29 cellular contexts compared by ENCODE assay signal in the genomic region with DNA sequence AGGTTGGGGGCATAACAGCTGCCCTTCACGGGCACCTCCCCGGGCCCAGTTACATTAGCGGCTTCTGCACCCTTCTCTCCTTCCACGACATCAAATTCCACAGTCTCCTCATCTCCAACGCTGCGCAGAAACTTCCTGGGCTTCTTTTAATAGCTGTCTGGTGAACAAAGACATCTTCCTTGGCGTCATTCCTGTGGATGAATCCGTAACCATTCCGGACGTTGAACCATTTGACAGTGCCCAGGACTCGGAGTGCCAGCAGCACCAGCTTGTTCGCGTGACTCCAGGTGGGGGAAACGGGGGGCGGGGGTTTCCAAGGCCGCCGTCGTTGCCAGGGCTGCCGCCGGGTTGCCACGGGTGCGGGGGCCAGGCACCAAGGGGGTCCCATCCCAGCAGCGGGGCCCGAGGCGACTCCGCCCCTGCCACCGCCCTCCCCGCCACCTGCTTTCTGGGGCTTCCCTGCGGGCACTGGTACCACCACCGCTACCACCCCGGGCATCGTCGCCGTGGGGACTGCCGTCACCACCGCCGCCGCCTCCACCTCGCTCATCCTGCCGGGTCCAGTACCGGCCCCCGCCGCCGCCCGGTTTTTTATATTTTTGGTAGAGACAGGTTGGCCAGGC. TPM values are rescaled to one million over a fixed set of nuclear protein-coding genes. Genes with fewer than 3 reads are reported as not detected.
DNase-seq lines count a peak whose midpoint lies in the region; ATAC-seq, FAIRE-seq and TF ChIP-seq lines count a peak whose summit lies in the region.
"Had no signal": no experiment of that assay in that cellular context is flagged by ENCODE, and none has a peak within 500 bp of the region (broad histone marks: within the 10 kb centered on the region; RNA-seq: fewer than 3 reads in every experiment).

No MANE protein-coding gene starts in this region.

- H3K4ac ChIP-seq in neuronal stem cell (ENCODE audit: low read length): no peak overlapping the region

- H4K8ac ChIP-seq in neuronal stem cell (ENCODE audit: low read depth, low read length): no peak overlapping the region

- no peak overlapping the region for H2BK12ac ChIP-seq in neuronal stem cell (ENCODE audit: low read length)

- no peak for TF ChIP-seq POLR2A in H54 (IDR thresholded peaks at IDR 0.05; ENCODE audit: low read depth, low read length)

- H3K36me3 ChIP-seq in ectodermal cell (ENCODE audit: control insufficient read depth, insufficient read depth, low read length) (peaks cover 30% of the 10 kb centered on the region), neuronal stem cell (replicated peaks in 1 of 2; ENCODE audit: control insufficient read depth in 2 of 2, insufficient read depth in 2 of 2, low read length in 2 of 2) (peaks cover 37 to 88% of the 10 kb centered on the region in 2 donors)

- H2BK120ac ChIP-seq in neuronal stem cell (ENCODE audit: low read depth, low read length): no peak overlapping the region

- no peak overlapping the region for H3K4me3 ChIP-seq in ectodermal cell (ENCODE audit: insufficient read depth, low read depth, low read length)
- no peak overlapping the region for H3K4me3 ChIP-seq in neuronal stem cell (ENCODE audit: low read length in 2 of 2)
- H3K4me3 ChIP-seq: GM12878, GM23248 had no signal

- H3K9ac ChIP-seq in neuronal stem cell (ENCODE audit: low read depth, low read length, poor library complexity): peak overlapping the region; percentile 56
- H3K9ac ChIP-seq: GM23248 had no signal

- no peak overlapping the region for H2AK5ac ChIP-seq in neuronal stem cell (ENCODE audit: low read depth, low read length)

- no peak overlapping the region for H4K91ac ChIP-seq in neuronal stem cell (ENCODE audit: low read depth, low read length, poor library complexity)

- no peak overlapping the region for H2AFZ ChIP-seq in neuronal stem cell (ENCODE audit: low read length)
- H2AFZ ChIP-seq: GM23248 had no signal

- H3K14ac ChIP-seq in neuronal stem cell (ENCODE audit: low read length): no peak overlapping the region

- H3K27ac ChIP-seq in adipose tissue (ENCODE audit: low read depth, low read length) (peak overlapping the region; percentile 9), ectodermal cell (ENCODE audit: insufficient read depth, low read depth, low read length, poor library complexity, severe bottlenecking) (peak overlapping the region; percentile 44), neuronal stem cell (replicated peaks; ENCODE audit: low read length) (no peak overlapping the region), temporal lobe (ENCODE audit: low read depth, low read length) (peak overlapping the region; percentile 36)
- H3K27ac ChIP-seq: GM23248 had no signal

- H3K4me1 ChIP-seq in ectodermal cell (ENCODE audit: control insufficient read depth, insufficient read depth, low read length): peaks cover 76% of the 10 kb centered on the region
- H3K4me1 ChIP-seq in neuronal stem cell (ENCODE audit: control insufficient read depth in 2 of 2, insufficient read depth in 1 of 2, low read depth in 1 of 2, low read length in 2 of 2): peaks cover 35 to 54% of the 10 kb centered on the region in 2 donors

- CTCF ChIA-PET in activated CD8-positive, alpha-beta memory T cell treated with anti-CD3 and anti-CD28 coated beads, Interleukin-2, amount 10 ng/mL, durations not matched to agents 7 days and 5 days (lab: Charles Lee): no interaction called here

- H3K4me1 Mint-ChIP-seq in activated CD8-positive, alpha-beta memory T cell treated with anti-CD3 and anti-CD28 coated beads, Interleukin-2, amount 10 ng/mL, durations not matched to agents 7 days and 5 days: no peaks in the 10 kb centered on the region
- H3K4me1 Mint-ChIP-seq: activated naive CD8-positive, alpha-beta T cell treated with anti-CD3 and anti-CD28 coated beads, Interleukin-2, amount 10 ng/mL, durations not matched to agents 7 days and 5 days had no signal

- DNase-seq in neuronal stem cell (ENCODE audit: low spot score): no peak
- no peak for DNase-seq in H54 (ENCODE audit: insufficient read length, low spot score)
- DNase-seq in activated CD8-positive, alpha-beta memory T cell treated with anti-CD3 and anti-CD28 coated beads, Interleukin-2, amount 10 ng/mL, durations not matched to agents 7 days and 5 days: no peak
- no peak for DNase-seq in GDM1 (lab: John Stamatoyannopoulos, UW)
- DNase-seq: activated CD4-positive, CD25-positive, alpha-beta regulatory T cell treated with anti-CD3 and anti-CD28 coated beads, Interleukin-2, amount 50 U/mL, for 72 hours; activated CD8-positive, alpha-beta T cell treated with anti-CD3 and anti-CD28 coated beads, Interleukin-2, amount 10 ng/mL, durations not matched to agents 7 days and 5 days; activated effector memory CD4-positive, alpha-beta T cell treated with anti-CD3 and anti-CD28 coated beads, Interleukin-2, amount 50 U/mL, for 16 hours; activated naive CD8-positive, alpha-beta T cell treated with anti-CD3 and anti-CD28 coated beads, Interleukin-2, amount 10 ng/mL, durations not matched to agents 7 days and 5 days; activated T-cell treated with anti-CD3 and anti-CD28 coated beads for 4 hours; cerebellar nuclear complex; effector CD4-positive, alpha-beta T cell; GM23248; Kasumi-1; MV-4-11; NCI-H146; NCI-H446 treated with DMSO at 0.1 percent for 48 hours; T-helper 2 cell had no signal

- no peak overlapping the region for H3K18ac ChIP-seq in neuronal stem cell (ENCODE audit: low read length)

- no peak overlapping the region for H2BK5ac ChIP-seq in neuronal stem cell (ENCODE audit: low read length)

- H3K9me3 Mint-ChIP-seq in activated CD8-positive, alpha-beta memory T cell treated with anti-CD3 and anti-CD28 coated beads, Interleukin-2, amount 10 ng/mL, durations not matched to agents 7 days and 5 days (ENCODE audit: low read depth): no peaks in the 10 kb centered on the region
- H3K9me3 Mint-ChIP-seq: activated naive CD8-positive, alpha-beta T cell treated with anti-CD3 and anti-CD28 coated beads, Interleukin-2, amount 10 ng/mL, durations not matched to agents 7 days and 5 days; CD14-positive monocyte; stimulated activated naive CD8-positive, alpha-beta T cell treated with anti-CD3 and anti-CD28 coated beads, Interleukin-15, Interleukin-2, amounts not matched to agents 100 ng/mL and 50 ng/mL, for 24 hours had no signal

- H3K27ac Mint-ChIP-seq in activated CD8-positive, alpha-beta memory T cell treated with anti-CD3 and anti-CD28 coated beads, Interleukin-2, amount 10 ng/mL, durations not matched to agents 7 days and 5 days: no peak overlapping the region
- H3K27ac Mint-ChIP-seq: activated CD8-positive, alpha-beta T cell treated with anti-CD3 and anti-CD28 coated beads, Interleukin-2, amount 10 ng/mL, durations not matched to agents 7 days and 5 days; activated naive CD8-positive, alpha-beta T cell treated with anti-CD3 and anti-CD28 coated beads, Interleukin-2, amount 10 ng/mL, durations not matched to agents 7 days and 5 days; CD14-positive monocyte; stimulated activated naive CD8-positive, alpha-beta T cell treated with anti-CD3 and anti-CD28 coated beads, Interleukin-15, Interleukin-2, amounts not matched to agents 100 ng/mL and 50 ng/mL, for 24 hours had no signal

- H2BK15ac ChIP-seq in neuronal stem cell (ENCODE audit: low read length): no peak overlapping the region

- no peak for ATAC-seq in activated CD8-positive, alpha-beta memory T cell treated with anti-CD3 and anti-CD28 coated beads, Interleukin-2, amount 10 ng/mL, durations not matched to agents 7 days and 5 days
- ATAC-seq: activated CD8-positive, alpha-beta T cell treated with anti-CD3 and anti-CD28 coated beads, Interleukin-2, amount 10 ng/mL, durations not matched to agents 7 days and 5 days; GM12878; HepG2; SK-N-SH treated with all-trans-retinoic acid at 6 μM for 48 hours had no signal

- H3K27me3 ChIP-seq in ectodermal cell (ENCODE audit: control insufficient read depth, insufficient read depth, low read length, poor library complexity, severe bottlenecking) (no peaks in the 10 kb centered on the region), neuronal stem cell (ENCODE audit: control insufficient read depth in 3 of 3, insufficient read depth in 3 of 3, low read depth in 1 of 3, low read length in 3 of 3) (no peaks in the 10 kb centered on the region)

- peaks cover 16% of the 10 kb centered on the region for H3K79me1 ChIP-seq in neuronal stem cell (ENCODE audit: low read depth, low read length)

- H3K4me3 Mint-ChIP-seq in activated CD8-positive, alpha-beta memory T cell treated with anti-CD3 and anti-CD28 coated beads, Interleukin-2, amount 10 ng/mL, durations not matched to agents 7 days and 5 days: no peak overlapping the region
- H3K4me3 Mint-ChIP-seq: activated CD8-positive, alpha-beta T cell treated with anti-CD3 and anti-CD28 coated beads, Interleukin-2, amount 10 ng/mL, durations not matched to agents 7 days and 5 days; activated naive CD8-positive, alpha-beta T cell treated with anti-CD3 and anti-CD28 coated beads, Interleukin-2, amount 10 ng/mL, durations not matched to agents 7 days and 5 days; CD14-positive monocyte; stimulated activated naive CD8-positive, alpha-beta T cell treated with anti-CD3 and anti-CD28 coated beads, Interleukin-15, Interleukin-2, amounts not matched to agents 100 ng/mL and 50 ng/mL, for 24 hours had no signal

- H3K36me3 Mint-ChIP-seq in activated CD8-positive, alpha-beta memory T cell treated with anti-CD3 and anti-CD28 coated beads, Interleukin-2, amount 10 ng/mL, durations not matched to agents 7 days and 5 days: no peaks in the 10 kb centered on the region
- H3K36me3 Mint-ChIP-seq: activated naive CD8-positive, alpha-beta T cell treated with anti-CD3 and anti-CD28 coated beads, Interleukin-2, amount 10 ng/mL, durations not matched to agents 7 days and 5 days; CD14-positive monocyte had no signal

- no peak overlapping the region for H3K4me2 ChIP-seq in neuronal stem cell (ENCODE audit: insufficient read depth, low read length, poor library complexity, severe bottlenecking)

- WGBS in adipose tissue, 3 donors: 91 to 96% (median 95%) methylated on average over 40 to 45 of the region's 45 CpGs
- 95% methylated on average over 45 of the region's 45 CpGs for WGBS in ectodermal cell, 2 experiments
- WGBS in neuronal stem cell (ENCODE audit: extremely low coverage in 2 of 2, insufficient read length in 2 of 2, insufficient replicate concordance in 1 of 2), 2 donors: no CpG with 5 or more reads among the region's 45 CpGs

- no peak for FAIRE-seq in H54 (lab: Jason Lieb, UNC)
- FAIRE-seq: D721Med, GM12878, HepG2, keratinocyte, urothelium cell line had no signal

- peak overlapping the region; percentile 23 for H3K23ac ChIP-seq in neuronal stem cell (ENCODE audit: low read depth, low read length, poor library complexity)

- H3K9me3 ChIP-seq in ectodermal cell (ENCODE audit: control insufficient read depth, low read length): no peaks in the 10 kb centered on the region
- H3K9me3 ChIP-seq in neuronal stem cell (replicated peaks in 1 of 2; ENCODE audit: control insufficient read depth in 2 of 2, insufficient read depth in 1 of 2, low read depth in 1 of 2, low read length in 2 of 2): peaks cover 0 to 12% of the 10 kb centered on the region in 2 donors

- peaks cover 42% of the 10 kb centered on the region for H3K27me3 Mint-ChIP-seq in activated CD8-positive, alpha-beta memory T cell treated with anti-CD3 and anti-CD28 coated beads, Interleukin-2, amount 10 ng/mL, durations not matched to agents 7 days and 5 days

RNA-seq across cellular contexts. Expression of a gene that starts 22.8 kb away (rescaled TPM):
- 10 to 100 TPM in 2 of 3 donors, 1 to 10 TPM in 1; 8.9 to 21.0 (median 16.3) TPM for polyA plus RNA-seq in adipose tissue
- polyA plus RNA-seq in ectodermal cell (2013, experiment 1 of 4): 143 TPM
- 162 TPM for polyA plus RNA-seq in ectodermal cell (2013, experiment 2 of 4)
- 143 TPM for polyA plus RNA-seq in ectodermal cell (2013, experiment 3 of 4)
- polyA plus RNA-seq in ectodermal cell (2013, experiment 4 of 4): 155 TPM
- polyA plus RNA-seq in neuronal stem cell (2013, experiment 1 of 2): 196 TPM
- 194 TPM for polyA plus RNA-seq in neuronal stem cell (2013, experiment 2 of 2)
- total RNA-seq in temporal lobe: 16.2 TPM
- under 1 TPM in 1 of 2 experiments, not detected in 1; 0.28 TPM for total RNA-seq in activated CD8-positive, alpha-beta memory T cell treated with anti-CD3 and anti-CD28 coated beads, Interleukin-2, amount 10 ng/mL, durations not matched to agents 7 days and 5 days
- total RNA-seq: activated CD8-positive, alpha-beta T cell treated with anti-CD3 and anti-CD28 coated beads, Interleukin-2, amount 10 ng/mL, durations not matched to agents 7 days and 5 days; Daoy; GM12878; HepG2 had no signal
- polyA plus RNA-seq: GM12878, HepG2 had no signal

Comparison
In these comparisons a context has a peak if more than half of its experiments do, and no peak if none do; other contexts are left out.
1. RNA of a gene that starts 22.8 kb away (total RNA-seq): 16.2 TPM in temporal lobe (single experiment); 0.28 TPM in activated CD8-positive, alpha-beta memory T cell treated with anti-CD3 and anti-CD28 coated beads, Interleukin-2, amount 10 ng/mL, durations not matched to agents 7 days and 5 days; every median in the first group is over 10 times any median in the second.